Comparison of ENCODE assay signal across 1 cellular context in genomic region chr1:156096640-156097391, GRCh38.
TF ChIP-seq lines count a peak whose summit lies in the region.

No MANE protein-coding gene starts in this region.

TF ChIP-seq in HepG2, 621 proteins besides CTCF, POLR2A, EP300 and RAD21 (continued from another document and continues in another):
- TF ChIP-seq ZNF280D (CRISPR knock-in tag; IDR thresholded peaks at IDR 0.05) (no peak), ZBTB49 (CRISPR knock-in tag; IDR thresholded peaks at IDR 0.05; ENCODE audit: borderline replicate concordance) (no peak), KLF16 (CRISPR knock-in tag; IDR thresholded peaks at IDR 0.05) (peak in 1 of 2 experiments; percentile 51; a peak in 1 of 4 replicates), TAF15 (IDR thresholded peaks at IDR 0.05; ENCODE audit: low read depth, low read length, poor library complexity, severe bottlenecking) (no peak), TBX3 (IDR thresholded peaks at IDR 0.05; ENCODE audit: borderline replicate concordance) (no peak), ATF5 (CRISPR knock-in tag; IDR thresholded peaks at IDR 0.05; ENCODE audit: low read depth) (no peak), SMAD1 (CRISPR knock-in tag; IDR thresholded peaks at IDR 0.05; ENCODE audit: borderline replicate concordance, low read depth) (no peak), STAT5B (CRISPR knock-in tag; IDR thresholded peaks at IDR 0.05) (no peak), SP140L (CRISPR knock-in tag; IDR thresholded peaks at IDR 0.05; ENCODE audit: borderline replicate concordance) (no peak), RFXAP (CRISPR knock-in tag; IDR thresholded peaks at IDR 0.05; ENCODE audit: borderline replicate concordance) (no peak; the same call in 1 of the 2 replicates), SPEN (CRISPR knock-in tag; IDR thresholded peaks at IDR 0.05; ENCODE audit: low read depth) (no peak), ZNF780A (CRISPR knock-in tag; IDR thresholded peaks at IDR 0.05) (no peak), ZFX (CRISPR knock-in tag; IDR thresholded peaks at IDR 0.05; ENCODE audit: low read depth) (peak; percentile 51), CREM (IDR thresholded peaks at IDR 0.05) (no peak), CREM (CRISPR knock-in tag; IDR thresholded peaks at IDR 0.05) (no peak), ONECUT2 (CRISPR knock-in tag; IDR thresholded peaks at IDR 0.05) (no peak), CBX1 (IDR thresholded peaks at IDR 0.05; ENCODE audit: low read depth) (no peak), RXRA (CRISPR knock-in tag; IDR thresholded peaks at IDR 0.05) (peak; percentile 70; the same call in 1 of the 2 replicates), RNF2 (conservative IDR thresholded peaks at IDR 0.05; ENCODE audit: low read depth) (no peak), ARID4A (CRISPR knock-in tag; IDR thresholded peaks at IDR 0.05; ENCODE audit: borderline replicate concordance) (no peak; the same call in 1 of the 2 replicates), KMT2A (CRISPR knock-in tag; IDR thresholded peaks at IDR 0.05) (no peak), NFATC3 (CRISPR knock-in tag; IDR thresholded peaks at IDR 0.05) (0 out of 2 replicates have a peak, but pooled peaks have one; percentile 42), ZNF224 (CRISPR knock-in tag; IDR thresholded peaks at IDR 0.05) (no peak), ZNF713 (CRISPR knock-in tag; IDR thresholded peaks at IDR 0.05) (no peak), DRAP1 (CRISPR knock-in tag; IDR thresholded peaks at IDR 0.05) (peak; percentile 26; the same call in 1 of the 2 replicates), PCBP2 (optimal IDR thresholded peaks at IDR 0.05; ENCODE audit: low read depth, low read length, poor library complexity, severe bottlenecking) (no peak), SMAD3 (CRISPR knock-in tag; IDR thresholded peaks at IDR 0.05) (peak; percentile 62; the same call in 1 of the 2 replicates), ELF1 (CRISPR knock-in tag; IDR thresholded peaks at IDR 0.05) (no peak), ZNF12 (CRISPR knock-in tag; IDR thresholded peaks at IDR 0.05) (0 out of 2 replicates have a peak, but pooled peaks have one; percentile 33), ZNF329 (CRISPR knock-in tag; IDR thresholded peaks at IDR 0.05; ENCODE audit: low read depth) (no peak), HNF1B (CRISPR knock-in tag; IDR thresholded peaks at IDR 0.05) (peak; percentile 54; the same call in 1 of the 2 replicates), HOXA9 (CRISPR knock-in tag; IDR thresholded peaks at IDR 0.05; ENCODE audit: borderline replicate concordance) (no peak), ZNF274 (CRISPR knock-in tag; IDR thresholded peaks at IDR 0.05) (0 out of 2 replicates have a peak, but pooled peaks have one; percentile 43), NFIB (CRISPR knock-in tag; IDR thresholded peaks at IDR 0.05; ENCODE audit: borderline replicate concordance) (no peak), ZSCAN31 (CRISPR knock-in tag; IDR thresholded peaks at IDR 0.05; ENCODE audit: low read depth) (no peak), ZNF451 (CRISPR knock-in tag; IDR thresholded peaks at IDR 0.05) (0 out of 2 replicates have a peak, but pooled peaks have one; percentile 33), ZNF839 (CRISPR knock-in tag; IDR thresholded peaks at IDR 0.05; ENCODE audit: borderline replicate concordance) (no peak), ZFP41 (CRISPR knock-in tag; IDR thresholded peaks at IDR 0.05; ENCODE audit: borderline replicate concordance) (no peak), ZNF232 (CRISPR knock-in tag; IDR thresholded peaks at IDR 0.05; ENCODE audit: borderline replicate concordance) (no peak)
- TF ChIP-seq, protein P1, sequence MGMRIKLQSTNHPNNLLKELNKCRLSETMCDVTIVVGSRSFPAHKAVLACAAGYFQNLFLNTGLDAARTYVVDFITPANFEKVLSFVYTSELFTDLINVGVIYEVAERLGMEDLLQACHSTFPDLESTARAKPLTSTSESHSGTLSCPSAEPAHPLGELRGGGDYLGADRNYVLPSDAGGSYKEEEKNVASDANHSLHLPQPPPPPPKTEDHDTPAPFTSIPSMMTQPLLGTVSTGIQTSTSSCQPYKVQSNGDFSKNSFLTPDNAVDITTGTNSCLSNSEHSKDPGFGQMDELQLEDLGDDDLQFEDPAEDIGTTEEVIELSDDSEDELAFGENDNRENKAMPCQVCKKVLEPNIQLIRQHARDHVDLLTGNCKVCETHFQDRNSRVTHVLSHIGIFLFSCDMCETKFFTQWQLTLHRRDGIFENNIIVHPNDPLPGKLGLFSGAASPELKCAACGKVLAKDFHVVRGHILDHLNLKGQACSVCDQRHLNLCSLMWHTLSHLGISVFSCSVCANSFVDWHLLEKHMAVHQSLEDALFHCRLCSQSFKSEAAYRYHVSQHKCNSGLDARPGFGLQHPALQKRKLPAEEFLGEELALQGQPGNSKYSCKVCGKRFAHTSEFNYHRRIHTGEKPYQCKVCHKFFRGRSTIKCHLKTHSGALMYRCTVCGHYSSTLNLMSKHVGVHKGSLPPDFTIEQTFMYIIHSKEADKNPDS (CRISPR knock-in tag; IDR thresholded peaks at IDR 0.05) = no peak
- TF ChIP-seq, protein P2, sequence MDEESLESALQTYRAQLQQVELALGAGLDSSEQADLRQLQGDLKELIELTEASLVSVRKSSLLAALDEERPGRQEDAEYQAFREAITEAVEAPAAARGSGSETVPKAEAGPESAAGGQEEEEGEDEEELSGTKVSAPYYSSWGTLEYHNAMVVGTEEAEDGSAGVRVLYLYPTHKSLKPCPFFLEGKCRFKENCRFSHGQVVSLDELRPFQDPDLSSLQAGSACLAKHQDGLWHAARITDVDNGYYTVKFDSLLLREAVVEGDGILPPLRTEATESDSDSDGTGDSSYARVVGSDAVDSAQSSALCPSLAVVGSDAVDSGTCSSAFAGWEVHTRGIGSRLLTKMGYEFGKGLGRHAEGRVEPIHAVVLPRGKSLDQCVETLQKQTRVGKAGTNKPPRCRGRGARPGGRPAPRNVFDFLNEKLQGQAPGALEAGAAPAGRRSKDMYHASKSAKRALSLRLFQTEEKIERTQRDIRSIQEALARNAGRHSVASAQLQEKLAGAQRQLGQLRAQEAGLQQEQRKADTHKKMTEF (CRISPR knock-in tag; IDR thresholded peaks at IDR 0.05) = peak; percentile 75
- TF ChIP-seq, protein P3, sequence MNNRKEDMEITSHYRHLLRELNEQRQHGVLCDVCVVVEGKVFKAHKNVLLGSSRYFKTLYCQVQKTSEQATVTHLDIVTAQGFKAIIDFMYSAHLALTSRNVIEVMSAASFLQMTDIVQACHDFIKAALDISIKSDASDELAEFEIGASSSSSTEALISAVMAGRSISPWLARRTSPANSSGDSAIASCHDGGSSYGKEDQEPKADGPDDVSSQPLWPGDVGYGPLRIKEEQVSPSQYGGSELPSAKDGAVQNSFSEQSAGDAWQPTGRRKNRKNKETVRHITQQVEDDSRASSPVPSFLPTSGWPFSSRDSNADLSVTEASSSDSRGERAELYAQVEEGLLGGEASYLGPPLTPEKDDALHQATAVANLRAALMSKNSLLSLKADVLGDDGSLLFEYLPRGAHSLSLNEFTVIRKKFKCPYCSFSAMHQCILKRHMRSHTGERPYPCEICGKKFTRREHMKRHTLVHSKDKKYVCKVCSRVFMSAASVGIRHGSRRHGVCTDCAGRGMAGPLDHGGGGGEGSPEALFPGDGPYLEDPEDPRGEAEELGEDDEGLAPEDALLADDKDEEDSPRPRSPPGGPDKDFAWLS (CRISPR knock-in tag; IDR thresholded peaks at IDR 0.05; ENCODE audit: borderline replicate concordance) = no peak; the same call in 1 of the 2 replicates
